1 cellular context compared by ENCODE assay signal in genomic region chr10:91163269-91163708, GRCh38.
A peak's percentile ranks its signal among the peaks of the same experiment; 100 is the strongest.
TF ChIP-seq lines count a peak whose summit lies in the region.

No MANE protein-coding gene starts in this region.

TF ChIP-seq in HepG2, 621 proteins besides CTCF, POLR2A, EP300 and RAD21 (continued from another document and continues in another):
- TF ChIP-seq, protein P1, sequence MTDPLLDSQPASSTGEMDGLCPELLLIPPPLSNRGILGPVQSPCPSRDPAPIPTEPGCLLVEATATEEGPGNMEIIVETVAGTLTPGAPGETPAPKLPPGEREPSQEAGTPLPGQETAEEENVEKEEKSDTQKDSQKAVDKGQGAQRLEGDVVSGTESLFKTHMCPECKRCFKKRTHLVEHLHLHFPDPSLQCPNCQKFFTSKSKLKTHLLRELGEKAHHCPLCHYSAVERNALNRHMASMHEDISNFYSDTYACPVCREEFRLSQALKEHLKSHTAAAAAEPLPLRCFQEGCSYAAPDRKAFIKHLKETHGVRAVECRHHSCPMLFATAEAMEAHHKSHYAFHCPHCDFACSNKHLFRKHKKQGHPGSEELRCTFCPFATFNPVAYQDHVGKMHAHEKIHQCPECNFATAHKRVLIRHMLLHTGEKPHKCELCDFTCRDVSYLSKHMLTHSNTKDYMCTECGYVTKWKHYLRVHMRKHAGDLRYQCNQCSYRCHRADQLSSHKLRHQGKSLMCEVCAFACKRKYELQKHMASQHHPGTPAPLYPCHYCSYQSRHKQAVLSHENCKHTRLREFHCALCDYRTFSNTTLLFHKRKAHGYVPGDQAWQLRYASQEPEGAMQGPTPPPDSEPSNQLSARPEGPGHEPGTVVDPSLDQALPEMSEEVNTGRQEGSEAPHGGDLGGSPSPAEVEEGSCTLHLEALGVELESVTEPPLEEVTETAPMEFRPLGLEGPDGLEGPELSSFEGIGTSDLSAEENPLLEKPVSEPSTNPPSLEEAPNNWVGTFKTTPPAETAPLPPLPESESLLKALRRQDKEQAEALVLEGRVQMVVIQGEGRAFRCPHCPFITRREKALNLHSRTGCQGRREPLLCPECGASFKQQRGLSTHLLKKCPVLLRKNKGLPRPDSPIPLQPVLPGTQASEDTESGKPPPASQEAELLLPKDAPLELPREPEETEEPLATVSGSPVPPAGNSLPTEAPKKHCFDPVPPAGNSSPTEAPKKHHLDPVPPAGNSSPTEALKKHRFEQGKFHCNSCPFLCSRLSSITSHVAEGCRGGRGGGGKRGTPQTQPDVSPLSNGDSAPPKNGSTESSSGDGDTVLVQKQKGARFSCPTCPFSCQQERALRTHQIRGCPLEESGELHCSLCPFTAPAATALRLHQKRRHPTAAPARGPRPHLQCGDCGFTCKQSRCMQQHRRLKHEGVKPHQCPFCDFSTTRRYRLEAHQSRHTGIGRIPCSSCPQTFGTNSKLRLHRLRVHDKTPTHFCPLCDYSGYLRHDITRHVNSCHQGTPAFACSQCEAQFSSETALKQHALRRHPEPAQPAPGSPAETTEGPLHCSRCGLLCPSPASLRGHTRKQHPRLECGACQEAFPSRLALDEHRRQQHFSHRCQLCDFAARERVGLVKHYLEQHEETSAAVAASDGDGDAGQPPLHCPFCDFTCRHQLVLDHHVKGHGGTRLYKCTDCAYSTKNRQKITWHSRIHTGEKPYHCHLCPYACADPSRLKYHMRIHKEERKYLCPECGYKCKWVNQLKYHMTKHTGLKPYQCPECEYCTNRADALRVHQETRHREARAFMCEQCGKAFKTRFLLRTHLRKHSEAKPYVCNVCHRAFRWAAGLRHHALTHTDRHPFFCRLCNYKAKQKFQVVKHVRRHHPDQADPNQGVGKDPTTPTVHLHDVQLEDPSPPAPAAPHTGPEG (CRISPR knock-in tag; IDR thresholded peaks at IDR 0.05): peak; percentile 42; the same call in 1 of the 2 replicates
- TF ChIP-seq MXI1 (IDR thresholded peaks at IDR 0.05; ENCODE audit: borderline replicate concordance, low read depth, low read length) (peak; percentile 18; the same call in 1 of the 3 replicates), CHD2 (IDR thresholded peaks at IDR 0.05; ENCODE audit: low read depth, low read length) (no peak), PLRG1 (conservative IDR thresholded peaks at IDR 0.05) (no peak), ZNF317 (CRISPR knock-in tag; IDR thresholded peaks at IDR 0.05) (no peak), MBNL3 (CRISPR knock-in tag; conservative IDR thresholded peaks at IDR 0.05) (no peak), ZNF788 (CRISPR knock-in tag; IDR thresholded peaks at IDR 0.05; ENCODE audit: borderline replicate concordance) (no peak; the same call in 1 of the 2 replicates), ETV5 (CRISPR knock-in tag; IDR thresholded peaks at IDR 0.05; ENCODE audit: borderline replicate concordance) (0 out of 2 replicates have a peak, but pooled peaks have one; percentile 9), PPARG (CRISPR knock-in tag; conservative IDR thresholded peaks at IDR 0.05) (no peak), ZEB1 (IDR thresholded peaks at IDR 0.05; ENCODE audit: insufficient replicate concordance, low read depth) (peak; percentile 33), ZNF740 (CRISPR knock-in tag; IDR thresholded peaks at IDR 0.05) (no peak), ZNF530 (CRISPR knock-in tag; IDR thresholded peaks at IDR 0.05; ENCODE audit: low read depth) (no peak), TCF12 (IDR thresholded peaks at IDR 0.05) (no peak), TCF12 (CRISPR knock-in tag; IDR thresholded peaks at IDR 0.05) (no peak), SMARCE1 (IDR thresholded peaks at IDR 0.05; ENCODE audit: borderline replicate concordance) (no peak), HES4 (CRISPR knock-in tag; IDR thresholded peaks at IDR 0.05; ENCODE audit: borderline replicate concordance) (0 out of 2 replicates have a peak, but pooled peaks have one; percentile 26), CSRNP2 (CRISPR knock-in tag; conservative IDR thresholded peaks at IDR 0.05; ENCODE audit: low read depth) (no peak), ZBTB38 (CRISPR knock-in tag; IDR thresholded peaks at IDR 0.05) (no peak), ZXDC (CRISPR knock-in tag; IDR thresholded peaks at IDR 0.05) (no peak), MYPOP (CRISPR knock-in tag; IDR thresholded peaks at IDR 0.05) (no peak), GLI4 (CRISPR knock-in tag; IDR thresholded peaks at IDR 0.05; ENCODE audit: borderline replicate concordance) (no peak), MAFG (CRISPR knock-in tag; IDR thresholded peaks at IDR 0.05) (no peak), ZNF660 (CRISPR knock-in tag; IDR thresholded peaks at IDR 0.05; ENCODE audit: borderline replicate concordance, low read depth) (no peak), BRCA1 (CRISPR knock-in tag; IDR thresholded peaks at IDR 0.05) (no peak), ZNF841 (CRISPR knock-in tag; IDR thresholded peaks at IDR 0.05; ENCODE audit: borderline replicate concordance) (no peak), TBX3 (IDR thresholded peaks at IDR 0.05; ENCODE audit: borderline replicate concordance) (no peak), ZNF441 (CRISPR knock-in tag; IDR thresholded peaks at IDR 0.05; ENCODE audit: borderline replicate concordance) (no peak), FOXC1 (CRISPR knock-in tag; IDR thresholded peaks at IDR 0.05; ENCODE audit: borderline replicate concordance) (peak; percentile 70; the same call in 1 of the 2 replicates), ADNP (CRISPR knock-in tag; IDR thresholded peaks at IDR 0.05) (no peak), ZBTB7B (CRISPR knock-in tag; IDR thresholded peaks at IDR 0.05) (no peak), ZNF460 (CRISPR knock-in tag; IDR thresholded peaks at IDR 0.05; ENCODE audit: borderline replicate concordance) (no peak), MBD4 (IDR thresholded peaks at IDR 0.05; ENCODE audit: borderline replicate concordance, low read length) (no peak), PCBP1 (IDR thresholded peaks at IDR 0.05; ENCODE audit: borderline replicate concordance, low read depth, low read length) (no peak)
- TF ChIP-seq, protein P2, sequence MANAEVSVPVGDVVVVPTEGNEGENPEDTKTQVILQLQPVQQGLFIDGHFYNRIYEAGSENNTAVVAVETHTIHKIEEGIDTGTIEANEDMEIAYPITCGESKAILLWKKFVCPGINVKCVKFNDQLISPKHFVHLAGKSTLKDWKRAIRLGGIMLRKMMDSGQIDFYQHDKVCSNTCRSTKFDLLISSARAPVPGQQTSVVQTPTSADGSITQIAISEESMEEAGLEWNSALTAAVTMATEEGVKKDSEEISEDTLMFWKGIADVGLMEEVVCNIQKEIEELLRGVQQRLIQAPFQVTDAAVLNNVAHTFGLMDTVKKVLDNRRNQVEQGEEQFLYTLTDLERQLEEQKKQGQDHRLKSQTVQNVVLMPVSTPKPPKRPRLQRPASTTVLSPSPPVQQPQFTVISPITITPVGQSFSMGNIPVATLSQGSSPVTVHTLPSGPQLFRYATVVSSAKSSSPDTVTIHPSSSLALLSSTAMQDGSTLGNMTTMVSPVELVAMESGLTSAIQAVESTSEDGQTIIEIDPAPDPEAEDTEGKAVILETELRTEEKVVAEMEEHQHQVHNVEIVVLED (CRISPR knock-in tag; IDR thresholded peaks at IDR 0.05; ENCODE audit: borderline replicate concordance): no peak
- TF ChIP-seq, protein P3, sequence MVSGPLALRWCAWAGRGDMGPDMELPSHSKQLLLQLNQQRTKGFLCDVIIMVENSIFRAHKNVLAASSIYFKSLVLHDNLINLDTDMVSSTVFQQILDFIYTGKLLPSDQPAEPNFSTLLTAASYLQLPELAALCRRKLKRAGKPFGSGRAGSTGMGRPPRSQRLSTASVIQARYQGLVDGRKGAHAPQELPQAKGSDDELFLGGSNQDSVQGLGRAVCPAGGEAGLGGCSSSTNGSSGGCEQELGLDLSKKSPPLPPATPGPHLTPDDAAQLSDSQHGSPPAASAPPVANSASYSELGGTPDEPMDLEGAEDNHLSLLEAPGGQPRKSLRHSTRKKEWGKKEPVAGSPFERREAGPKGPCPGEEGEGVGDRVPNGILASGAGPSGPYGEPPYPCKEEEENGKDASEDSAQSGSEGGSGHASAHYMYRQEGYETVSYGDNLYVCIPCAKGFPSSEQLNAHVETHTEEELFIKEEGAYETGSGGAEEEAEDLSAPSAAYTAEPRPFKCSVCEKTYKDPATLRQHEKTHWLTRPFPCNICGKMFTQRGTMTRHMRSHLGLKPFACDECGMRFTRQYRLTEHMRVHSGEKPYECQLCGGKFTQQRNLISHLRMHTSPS (CRISPR knock-in tag; IDR thresholded peaks at IDR 0.05; ENCODE audit: low read depth): no peak
- TF ChIP-seq, protein P4, sequence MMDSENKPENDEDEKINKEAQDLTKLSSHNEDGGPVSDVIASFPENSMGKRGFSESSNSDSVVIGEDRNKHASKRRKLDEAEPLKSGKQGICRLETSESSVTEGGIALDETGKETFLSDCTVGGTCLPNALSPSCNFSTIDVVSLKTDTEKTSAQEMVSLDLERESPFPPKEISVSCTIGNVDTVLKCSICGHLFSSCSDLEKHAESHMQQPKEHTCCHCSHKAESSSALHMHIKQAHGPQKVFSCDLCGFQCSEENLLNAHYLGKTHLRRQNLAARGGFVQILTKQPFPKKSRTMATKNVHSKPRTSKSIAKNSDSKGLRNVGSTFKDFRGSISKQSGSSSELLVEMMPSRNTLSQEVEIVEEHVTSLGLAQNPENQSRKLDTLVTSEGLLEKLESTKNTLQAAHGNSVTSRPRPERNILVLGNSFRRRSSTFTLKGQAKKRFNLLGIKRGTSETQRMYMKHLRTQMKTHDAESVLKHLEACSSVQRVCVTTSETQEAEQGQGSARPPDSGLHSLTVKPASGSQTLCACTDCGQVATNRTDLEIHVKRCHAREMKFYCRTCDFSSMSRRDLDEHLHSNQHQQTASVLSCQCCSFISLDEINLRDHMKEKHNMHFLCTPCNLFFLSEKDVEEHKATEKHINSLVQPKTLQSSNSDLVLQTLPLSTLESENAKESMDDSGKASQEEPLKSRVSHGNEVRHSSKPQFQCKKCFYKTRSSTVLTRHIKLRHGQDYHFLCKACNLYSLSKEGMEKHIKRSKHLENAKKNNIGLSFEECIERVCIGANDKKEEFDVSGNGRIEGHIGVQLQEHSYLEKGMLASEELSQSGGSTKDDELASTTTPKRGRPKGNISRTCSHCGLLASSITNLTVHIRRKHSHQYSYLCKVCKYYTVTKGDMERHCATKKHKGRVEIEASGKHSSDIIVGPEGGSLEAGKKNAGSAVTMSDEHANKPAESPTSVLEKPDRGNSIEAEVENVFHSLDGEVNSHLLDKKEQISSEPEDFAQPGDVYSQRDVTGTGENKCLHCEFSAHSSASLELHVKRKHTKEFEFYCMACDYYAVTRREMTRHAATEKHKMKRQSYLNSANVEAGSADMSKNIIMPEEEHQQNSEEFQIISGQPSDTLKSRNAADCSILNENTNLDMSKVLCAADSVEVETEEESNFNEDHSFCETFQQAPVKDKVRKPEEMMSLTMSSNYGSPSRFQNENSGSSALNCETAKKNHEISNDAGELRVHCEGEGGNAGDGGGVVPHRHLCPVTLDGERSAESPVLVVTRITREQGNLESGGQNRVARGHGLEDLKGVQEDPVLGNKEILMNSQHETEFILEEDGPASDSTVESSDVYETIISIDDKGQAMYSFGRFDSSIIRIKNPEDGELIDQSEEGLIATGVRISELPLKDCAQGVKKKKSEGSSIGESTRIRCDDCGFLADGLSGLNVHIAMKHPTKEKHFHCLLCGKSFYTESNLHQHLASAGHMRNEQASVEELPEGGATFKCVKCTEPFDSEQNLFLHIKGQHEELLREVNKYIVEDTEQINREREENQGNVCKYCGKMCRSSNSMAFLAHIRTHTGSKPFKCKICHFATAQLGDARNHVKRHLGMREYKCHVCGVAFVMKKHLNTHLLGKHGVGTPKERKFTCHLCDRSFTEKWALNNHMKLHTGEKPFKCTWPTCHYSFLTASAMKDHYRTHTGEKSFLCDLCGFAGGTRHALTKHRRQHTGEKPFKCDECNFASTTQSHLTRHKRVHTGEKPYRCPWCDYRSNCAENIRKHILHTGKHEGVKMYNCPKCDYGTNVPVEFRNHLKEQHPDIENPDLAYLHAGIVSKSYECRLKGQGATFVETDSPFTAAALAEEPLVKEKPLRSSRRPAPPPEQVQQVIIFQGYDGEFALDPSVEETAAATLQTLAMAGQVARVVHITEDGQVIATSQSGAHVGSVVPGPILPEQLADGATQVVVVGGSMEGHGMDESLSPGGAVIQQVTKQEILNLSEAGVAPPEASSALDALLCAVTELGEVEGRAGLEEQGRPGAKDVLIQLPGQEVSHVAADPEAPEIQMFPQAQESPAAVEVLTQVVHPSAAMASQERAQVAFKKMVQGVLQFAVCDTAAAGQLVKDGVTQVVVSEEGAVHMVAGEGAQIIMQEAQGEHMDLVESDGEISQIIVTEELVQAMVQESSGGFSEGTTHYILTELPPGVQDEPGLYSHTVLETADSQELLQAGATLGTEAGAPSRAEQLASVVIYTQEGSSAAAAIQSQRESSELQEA (CRISPR knock-in tag; IDR thresholded peaks at IDR 0.05; ENCODE audit: not compliant biosample characterization): no peak
